In genomic region chr2:144330951-144331651, GRCh38 we compare ENCODE assay signal across 8 cellular contexts.
A peak's percentile ranks its signal among the peaks of the same experiment; 100 is the strongest.
DNase-seq lines count a peak whose midpoint lies in the region; ATAC-seq and TF ChIP-seq lines count a peak whose summit lies in the region.

No MANE protein-coding gene starts in this region.

- TF ChIP-seq CTCF in Panc1 (IDR thresholded peaks at IDR 0.05) (no peak), brain microvascular endothelial cell (IDR thresholded peaks at IDR 0.05; ENCODE audit: low read depth, low read length, missing control alignments) (no peak), lung (IDR thresholded peaks at IDR 0.05; ENCODE audit: control extremely low read depth, extremely low read depth) (no peak), thoracic aorta (IDR thresholded peaks at IDR 0.05) (no peak)

- DNase-seq in DMS53 (lab: John Stamatoyannopoulos, UW) (peak; percentile 8), DMS53 treated with DMSO at 0.1 percent for 48 hours (lab: John Stamatoyannopoulos, UW; ENCODE audit: unreplicated experiment) (no peak), Panc1 (ENCODE audit: low read depth, low spot score) (no peak), brain microvascular endothelial cell (no peak), lung (ENCODE audit: low spot score) (no peak), thoracic aorta (ENCODE audit: low spot score) (no peak), GOT3 (lab: John Stamatoyannopoulos, UW) (no peak), retina (no peak)

- H3K27ac ChIP-seq in Panc1 (ENCODE audit: low read length) (peak overlapping the region; percentile 96), brain microvascular endothelial cell (peak overlapping the region; percentile 60), lung (ENCODE audit: low read depth in 1 of 2, low read length in 1 of 2) (peak overlapping the region; percentile 20 to 75), thoracic aorta (peak overlapping the region; percentile 66 to 78)

- intact Hi-C loops in Panc1 (cut with micrococcal nuclease; ENCODE audit: unreplicated experiment), result no loop called here

- POLR2A ChIA-PET in Panc1 (lab: Charles Lee), result no interaction called here

- H3K4me3 ChIP-seq in Panc1 (ENCODE audit: low read depth in 2 of 2, low read length in 2 of 2) (peak overlapping the region; percentile 76 to 89), brain microvascular endothelial cell (ENCODE audit: low read depth, low read length) (peak overlapping the region; percentile 74), lung (peak overlapping the region; percentile 81), thoracic aorta (peak overlapping the region; percentile 74)

- CTCF ChIA-PET in Panc1 (lab: Charles Lee), result no interaction called here

- in situ Hi-C loops in Panc1 (cut with HindIII; ENCODE audit: low pct_unique_long_range_greater_than_20kb, low sequenced_read_pairs) (no loop called here), brain microvascular endothelial cell (cut with HindIII; ENCODE audit: low pct_ligation_motif_present, low sequenced_read_pairs) (no loop called here)

- ATAC-seq in Panc1 (no peak), lung (ENCODE audit: insufficient read depth, low FRiP score) (no peak), thoracic aorta (ENCODE audit: insufficient number of reproducible peaks, low FRiP score, low read depth) (no peak)

- H3K27me3 ChIP-seq in Panc1 (ENCODE audit: control insufficient read depth, insufficient read depth, low read length), result no peaks in the 10 kb centered on the region
- H3K27me3 ChIP-seq in brain microvascular endothelial cell (replicated peaks), result no peaks in the 10 kb centered on the region
- H3K27me3 ChIP-seq in lung (ENCODE audit: control insufficient read depth, insufficient read depth), result no peaks in the 10 kb centered on the region
- H3K27me3 ChIP-seq in thoracic aorta (replicated peaks; ENCODE audit: insufficient read depth), result no peaks in the 10 kb centered on the region

- H3K36me3 ChIP-seq in Panc1 (ENCODE audit: control insufficient read depth, insufficient read depth, low read length) (no peaks in the 10 kb centered on the region; the same call in 1 of the 2 replicates), brain microvascular endothelial cell (replicated peaks) (no peaks in the 10 kb centered on the region), lung (ENCODE audit: control insufficient read depth in 2 of 2, insufficient read depth in 2 of 2, low read length in 2 of 2) (no peaks in the 10 kb centered on the region), thoracic aorta (no peaks in the 10 kb centered on the region)

- H3K9me3 ChIP-seq in Panc1 (ENCODE audit: control insufficient read depth, insufficient read depth, low read depth, low read length) (no peaks in the 10 kb centered on the region), lung (ENCODE audit: control insufficient read depth in 2 of 2, insufficient read depth in 1 of 2, low read length in 1 of 2) (no peaks in the 10 kb centered on the region), thoracic aorta (no peaks in the 10 kb centered on the region)

- H3K4me1 ChIP-seq in Panc1 (ENCODE audit: control insufficient read depth, insufficient read depth, low read length) (peaks cover 12% of the 10 kb centered on the region), lung (ENCODE audit: control insufficient read depth in 2 of 2, insufficient read depth in 2 of 2, low read length in 2 of 2) (peaks cover 3 to 5% of the 10 kb centered on the region in 2 donors), thoracic aorta (ENCODE audit: control insufficient read depth in 1 of 2, low read depth in 2 of 2) (peaks cover 5 to 12% of the 10 kb centered on the region in 2 donors)

- 7 to 8% methylated on average over 11 of the region's 11 CpGs for WGBS in lung, 2 donors

- no TSS peak for BruUV-seq in Panc1 (replicated peaks; lab: Mats Ljungman, UMichigan)
